Comparison of ENCODE assay signal across 24 cellular contexts in the genomic region with DNA sequence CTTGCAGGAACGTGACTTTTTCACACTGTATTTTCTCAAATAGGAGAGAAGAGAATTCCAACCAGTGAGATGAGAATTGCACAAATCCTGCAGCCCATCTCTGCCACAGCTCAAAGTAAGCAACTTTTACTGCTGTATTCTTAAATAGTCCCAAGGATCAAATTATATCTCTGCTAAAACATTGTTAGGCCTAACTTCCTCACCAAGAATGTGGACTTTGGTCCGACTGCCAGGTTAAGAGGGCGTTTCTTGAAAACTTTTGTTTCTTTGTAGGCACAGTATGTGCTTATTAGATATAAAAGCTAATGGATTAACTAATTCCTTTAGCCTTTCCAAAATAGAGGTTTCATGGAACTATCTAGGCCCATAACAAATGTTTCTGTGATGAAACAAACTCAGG.
"Had no signal": no experiment of that assay in that cellular context is flagged by ENCODE, and none has a peak within 500 bp of the region (broad histone marks: within the 10 kb centered on the region; RNA-seq: fewer than 3 reads in every experiment).

No MANE protein-coding gene starts in this region.

- H3K9me3 ChIP-seq: esophagus squamous epithelium, gastroesophageal sphincter, prostate gland, right lobe of liver, thyroid gland, upper lobe of right lung had no signal

- H3K27ac ChIP-seq: esophagus squamous epithelium, gastroesophageal sphincter, neural progenitor cell, parathyroid adenoma, prostate gland, right lobe of liver, thyroid gland, upper lobe of right lung had no signal

- DNase-seq: effector memory CD8-positive, alpha-beta T cell; esophagus squamous epithelium; foreskin fibroblast; glutamatergic neuron; immature natural killer cell; left ventricle myocardium superior; mesendoderm; naive thymus-derived CD8-positive, alpha-beta T cell; nucleus accumbens; retina; right lobe of liver; stimulated activated CD4-positive, alpha-beta T cell treated with anti-CD3 and anti-CD28 coated beads, Interleukin-2, amount 100 ng/mL, for 24 hours; stimulated activated CD4-positive, alpha-beta T cell treated with anti-CD3 and anti-CD28 coated beads, Interleukin-4, amount 100 ng/mL, for 4 hours; stimulated activated naive B cell treated with anti-CD40 and anti-IgM and Interleukin-4, amounts not matched to agents 10 μg/mL and 1 μg/mL and 100 μg/mL, for 72 hours; thyroid gland; upper lobe of right lung had no signal

- H3K27ac Mint-ChIP-seq: dendritic cell treated with granulocyte-macrophage colony-stimulating factor and Interleukin-4, amounts not matched to agents 40 ng/mL and 50 ng/mL, for 4 days; effector memory CD8-positive, alpha-beta T cell; immature natural killer cell; naive thymus-derived CD8-positive, alpha-beta T cell; neural progenitor cell; stimulated activated naive B cell treated with anti-CD40 and anti-IgM and Interleukin-4, amounts not matched to agents 10 μg/mL and 1 μg/mL and 100 μg/mL, for 72 hours had no signal

- H3K4me1 ChIP-seq: prostate gland, right lobe of liver, thyroid gland, upper lobe of right lung had no signal

- H3K4me3 ChIP-seq: esophagus squamous epithelium, gastroesophageal sphincter, lung, neural progenitor cell, prostate gland, right lobe of liver, thyroid gland, upper lobe of right lung had no signal

- H3K4me1 Mint-ChIP-seq: central memory CD8-positive, alpha-beta T cell; immature natural killer cell; stimulated activated naive B cell treated with anti-CD40 and anti-IgM and Interleukin-4, amounts not matched to agents 10 μg/mL and 1 μg/mL and 100 μg/mL, for 72 hours had no signal

- FAIRE-seq: keratinocyte had no signal

- H3K36me3 ChIP-seq: esophagus squamous epithelium, gastroesophageal sphincter, neural progenitor cell, prostate gland, right lobe of liver, thyroid gland, upper lobe of right lung had no signal

- H3K9ac ChIP-seq: neural progenitor cell, parathyroid adenoma had no signal

- H2AFZ ChIP-seq: neural progenitor cell, parathyroid adenoma had no signal

- H3K79me2 ChIP-seq: parathyroid adenoma had no signal

- H3K4me2 ChIP-seq: neural progenitor cell had no signal

- H3K9me3 Mint-ChIP-seq: central memory CD8-positive, alpha-beta T cell; dendritic cell treated with granulocyte-macrophage colony-stimulating factor and Interleukin-4, amounts not matched to agents 40 ng/mL and 50 ng/mL, for 4 days; effector memory CD8-positive, alpha-beta T cell; immature natural killer cell; naive thymus-derived CD8-positive, alpha-beta T cell; neural progenitor cell; stimulated activated naive B cell treated with anti-CD40 and anti-IgM and Interleukin-4, amounts not matched to agents 10 μg/mL and 1 μg/mL and 100 μg/mL, for 72 hours had no signal

- H3K4me3 Mint-ChIP-seq: central memory CD8-positive, alpha-beta T cell; dendritic cell treated with granulocyte-macrophage colony-stimulating factor and Interleukin-4, amounts not matched to agents 40 ng/mL and 50 ng/mL, for 4 days; effector memory CD8-positive, alpha-beta T cell; immature natural killer cell; naive thymus-derived CD8-positive, alpha-beta T cell; neural progenitor cell; stimulated activated naive B cell treated with anti-CD40 and anti-IgM and Interleukin-4, amounts not matched to agents 10 μg/mL and 1 μg/mL and 100 μg/mL, for 72 hours had no signal

- H3K27me3 ChIP-seq: gastroesophageal sphincter, neural progenitor cell, right lobe of liver, thyroid gland, upper lobe of right lung had no signal

- H3K36me3 Mint-ChIP-seq: immature natural killer cell; neural progenitor cell; stimulated activated naive B cell treated with anti-CD40 and anti-IgM and Interleukin-4, amounts not matched to agents 10 μg/mL and 1 μg/mL and 100 μg/mL, for 72 hours had no signal

- H3K27me3 Mint-ChIP-seq: central memory CD8-positive, alpha-beta T cell; dendritic cell treated with granulocyte-macrophage colony-stimulating factor and Interleukin-4, amounts not matched to agents 40 ng/mL and 50 ng/mL, for 4 days had no signal
